In the genomic region with DNA sequence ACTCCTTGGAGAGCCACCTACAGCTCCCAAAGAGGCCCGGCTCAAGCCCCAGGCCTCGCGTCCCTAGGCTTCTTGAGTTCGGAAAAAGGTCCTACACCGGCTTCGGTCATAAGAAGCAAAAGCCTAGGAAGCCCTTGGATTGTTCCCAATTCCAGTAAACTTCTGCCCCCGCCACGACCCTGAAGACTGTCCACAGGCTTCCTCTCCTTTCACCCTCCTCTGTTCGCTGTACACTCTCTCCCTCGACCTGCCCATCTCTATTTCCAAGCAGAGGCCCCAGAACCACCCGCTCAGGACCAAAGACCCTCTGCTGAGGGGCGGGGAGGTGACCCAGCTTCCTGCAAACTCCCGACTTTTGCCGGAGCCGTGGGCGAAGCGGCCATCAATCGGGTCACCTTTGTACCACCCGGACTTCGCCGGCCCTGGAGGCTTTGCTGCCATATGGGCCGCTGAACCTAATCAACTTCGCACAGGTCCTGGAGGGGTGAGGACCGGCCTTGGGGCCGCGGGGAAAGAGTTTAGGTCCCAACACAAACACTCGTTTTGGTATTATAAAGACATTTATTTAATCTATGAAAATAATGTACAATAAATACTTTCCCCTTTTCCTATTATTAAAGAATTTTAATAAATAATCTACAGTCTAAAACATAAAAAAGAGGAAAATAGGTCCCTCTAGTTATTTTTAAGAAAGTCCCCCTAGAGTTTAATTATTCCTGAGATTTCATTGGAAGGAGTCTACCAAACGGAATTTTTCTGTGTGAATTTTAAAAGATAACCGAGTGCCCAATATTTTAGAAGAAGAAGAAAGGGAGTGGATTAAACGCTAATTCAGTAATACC, we compare ENCODE assay signal across 8 cellular contexts. TPM values are rescaled to one million over a fixed set of nuclear protein-coding genes. Genes with fewer than 3 reads are reported as not detected.
A peak's percentile ranks its signal among the peaks of the same experiment; 100 is the strongest.
DNase-seq lines count a peak whose midpoint lies in the region; ATAC-seq and TF ChIP-seq lines count a peak whose summit lies in the region.

No MANE protein-coding gene starts in this region.

- H3K4me2 ChIP-seq in HCT116 (ENCODE audit: low read length) = peak overlapping the region; percentile 69

- H3K4me3 Mint-ChIP-seq in activated CD8-positive, alpha-beta T cell treated with anti-CD3 and anti-CD28 coated beads for 36 hours = peak overlapping the region; percentile 85
- H3K4me3 Mint-ChIP-seq in progenitor cell of endocrine pancreas (ENCODE audit: low read depth) = peak overlapping the region; percentile 85

- no peaks in the 10 kb centered on the region for H3K9me3 ChIP-seq in HCT116 (ENCODE audit: control insufficient read depth in 1 of 2, insufficient read depth in 1 of 2, low read depth in 1 of 2, low read length in 2 of 2)

- no peak overlapping the region for H2AFZ ChIP-seq in HCT116 (ENCODE audit: low read depth, low read length, poor library complexity, severe bottlenecking)

- no peak for TF ChIP-seq RAD21 in HCT116 (IDR thresholded peaks at IDR 0.05; ENCODE audit: low read depth)

- no peaks in the 10 kb centered on the region for H3K9me2 ChIP-seq in HCT116 (ENCODE audit: insufficient read depth)

- intact Hi-C loops in HCT116 (cut with micrococcal nuclease) = no loop called here
- intact Hi-C loops in activated CD8-positive, alpha-beta T cell treated with anti-CD3 and anti-CD28 coated beads for 36 hours (cut with micrococcal nuclease) = loop anchor here (5.0 kb wide), 1 partner anchor 40 kb away; no protein-coding TSS in a partner anchor

- ATAC-seq in HCT116 = no peak
- no peak for ATAC-seq in activated CD8-positive, alpha-beta T cell treated with anti-CD3 and anti-CD28 coated beads for 36 hours
- no peak for ATAC-seq in HG03095 (IDR thresholded peaks at IDR 0.05; ENCODE audit: unreplicated experiment)
- ATAC-seq in HG03442 (IDR thresholded peaks at IDR 0.05; ENCODE audit: unreplicated experiment) = no peak

- CTCF ChIA-PET in HCT116 (lab: Charles Lee) = no interaction called here
- CTCF ChIA-PET in activated CD8-positive, alpha-beta T cell treated with anti-CD3 and anti-CD28 coated beads for 36 hours (lab: Charles Lee) = interaction anchor here (0.7 to 1.5 kb wide), 3 partner anchors 29 to 191 kb away, joined by 3 to 4 read pairs (median 4); no protein-coding TSS in a partner anchor

- H3K27ac Mint-ChIP-seq in activated CD8-positive, alpha-beta T cell treated with anti-CD3 and anti-CD28 coated beads for 36 hours = peak overlapping the region; percentile 97
- H3K27ac Mint-ChIP-seq in progenitor cell of endocrine pancreas = peak overlapping the region; percentile 96

- no peaks in the 10 kb centered on the region for H3K27me3 ChIP-seq in HCT116 (ENCODE audit: insufficient read depth, low read length)

- RAD21 ChIA-PET in HCT116 (lab: Charles Lee; ENCODE audit: low non-redundant PET in 1 of 2, low total read pairs in 2 of 2, uncharacterized antibody in 2 of 2, unreplicated experiment in 2 of 2) = no interaction called here

- H3K79me2 ChIP-seq in HCT116 (ENCODE audit: insufficient read depth, low read length) = no peaks in the 10 kb centered on the region

- peaks cover 9% of the 10 kb centered on the region for H3K36me3 Mint-ChIP-seq in activated CD8-positive, alpha-beta T cell treated with anti-CD3 and anti-CD28 coated beads for 36 hours (ENCODE audit: low read depth)
- H3K36me3 Mint-ChIP-seq in progenitor cell of endocrine pancreas (ENCODE audit: insufficient read depth) = peaks cover 4% of the 10 kb centered on the region

- DNase-seq in HCT116 (ENCODE audit: low read depth, low spot score) (no peak), fibroblast of pulmonary artery (ENCODE audit: low read depth) (peak; percentile 51), progenitor cell of endocrine pancreas (ENCODE audit: low spot score, unreplicated experiment) (no peak), OCI-M2 (lab: John Stamatoyannopoulos, UW; ENCODE audit: unreplicated experiment) (no peak)
- DNase-seq in activated CD8-positive, alpha-beta T cell treated with anti-CD3 and anti-CD28 coated beads for 36 hours = peak; percentile 41
- DNase-seq in stimulated activated naive CD4-positive, alpha-beta T cell treated with Interleukin-2 at 50 U/mL for 16 hours (lab: John Stamatoyannopoulos, UW) = no peak

- BruUV-seq in HCT116 (replicated peaks; lab: Mats Ljungman, UMichigan) = TSS peak; percentile 85

- peaks cover 4 to 15% of the 10 kb centered on the region in 2 experiments for H3K4me1 ChIP-seq in HCT116 (ENCODE audit: control insufficient read depth in 1 of 2, insufficient read depth in 2 of 2, low read length in 2 of 2)

- no peaks in the 10 kb centered on the region for H3K9me3 Mint-ChIP-seq in activated CD8-positive, alpha-beta T cell treated with anti-CD3 and anti-CD28 coated beads for 36 hours
- no peaks in the 10 kb centered on the region for H3K9me3 Mint-ChIP-seq in progenitor cell of endocrine pancreas (ENCODE audit: low read depth)

- H4K20me1 ChIP-seq in HCT116 (ENCODE audit: insufficient read depth) = no peaks in the 10 kb centered on the region

- H3K9ac ChIP-seq in HCT116 (ENCODE audit: low read length) = peak overlapping the region; percentile 63

- H3K4me3 ChIP-seq in HCT116 (replicated peaks in 1 of 2; ENCODE audit: low read depth in 1 of 2, low read length in 2 of 2) = peak overlapping the region; percentile 49 to 59
- peak overlapping the region; percentile 80 for H3K4me3 ChIP-seq in fibroblast of pulmonary artery (replicated peaks; ENCODE audit: low read depth, low read length)

- peak overlapping the region; percentile 51; the same call in 1 of the 2 replicates for H3K27ac ChIP-seq in HCT116 (ENCODE audit: low read depth, low read length)

- H3K36me3 ChIP-seq in HCT116 (ENCODE audit: control insufficient read depth in 1 of 2, insufficient read depth in 2 of 2, low read length in 2 of 2) = no peaks in the 10 kb centered on the region

- peaks cover 1% of the 10 kb centered on the region for H3K27me3 Mint-ChIP-seq in activated CD8-positive, alpha-beta T cell treated with anti-CD3 and anti-CD28 coated beads for 36 hours
- peaks cover 76% of the 10 kb centered on the region for H3K27me3 Mint-ChIP-seq in progenitor cell of endocrine pancreas

- POLR2A ChIA-PET in HCT116 (lab: Charles Lee) = no interaction called here
- POLR2A ChIA-PET in activated CD8-positive, alpha-beta T cell treated with anti-CD3 and anti-CD28 coated beads for 36 hours (lab: Charles Lee) = interaction anchor here (0.6 to 1.9 kb wide), 6 partner anchors 14 to 350 kb away, joined by 3 to 5 read pairs (median 4); no protein-coding TSS in a partner anchor

- peaks cover 24% of the 10 kb centered on the region for H3K4me1 Mint-ChIP-seq in activated CD8-positive, alpha-beta T cell treated with anti-CD3 and anti-CD28 coated beads for 36 hours (ENCODE audit: low read depth)
- peaks cover 32% of the 10 kb centered on the region for H3K4me1 Mint-ChIP-seq in progenitor cell of endocrine pancreas (ENCODE audit: low read depth)

- no peak for TF ChIP-seq CTCF in HCT116 (IDR thresholded peaks at IDR 0.05 in 2 of 3, conservative IDR thresholded peaks at IDR 0.05 in 1 of 3; ENCODE audit: borderline replicate concordance in 1 of 3, insufficient read depth in 1 of 3, low read depth in 2 of 3, low read length in 2 of 3)
- no peak for TF ChIP-seq CTCF in activated CD8-positive, alpha-beta T cell treated with anti-CD3 and anti-CD28 coated beads for 36 hours (IDR thresholded peaks at IDR 0.05)
- no peak for TF ChIP-seq CTCF in fibroblast of pulmonary artery (IDR thresholded peaks at IDR 0.05; ENCODE audit: low read length, missing control alignments)
- no peak for TF ChIP-seq CTCF in progenitor cell of endocrine pancreas (IDR thresholded peaks at IDR 0.05; ENCODE audit: unreplicated experiment)

- no peak for TF ChIP-seq POLR2A in HCT116 (IDR thresholded peaks at IDR 0.05; ENCODE audit: borderline replicate concordance, extremely low read depth, insufficient read depth, insufficient read length)

TF ChIP-seq in HCT116, 20 proteins besides CTCF, POLR2A, EP300 and RAD21 (continues in another document):
- no peak for TF ChIP-seq YY1 (IDR thresholded peaks at IDR 0.05; ENCODE audit: extremely low read depth, insufficient replicate concordance, low read depth, low read length)
- TF ChIP-seq, protein P1, sequence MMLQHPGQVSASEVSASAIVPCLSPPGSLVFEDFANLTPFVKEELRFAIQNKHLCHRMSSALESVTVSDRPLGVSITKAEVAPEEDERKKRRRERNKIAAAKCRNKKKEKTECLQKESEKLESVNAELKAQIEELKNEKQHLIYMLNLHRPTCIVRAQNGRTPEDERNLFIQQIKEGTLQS (IDR thresholded peaks at IDR 0.05) = no peak
- TF ChIP-seq EZH2 (IDR thresholded peaks at IDR 0.05) = no peak
- no peak for TF ChIP-seq CBX3 (IDR thresholded peaks at IDR 0.05; ENCODE audit: low read depth)
- no peak for TF ChIP-seq SIN3A (IDR thresholded peaks at IDR 0.05; ENCODE audit: low read depth)
- no peak for TF ChIP-seq SP1 (IDR thresholded peaks at IDR 0.05; ENCODE audit: low read depth)

RNA-seq across cellular contexts. Expression of a gene that starts 2.6 kb away (rescaled TPM):
- total RNA-seq in HCT116 (2021; ENCODE audit: unreplicated experiment) = 2.0 TPM
- polyA plus RNA-seq in HCT116 (2012) = 0.95 and 1.1 TPM in 2 replicates
- 10 to 100 TPM; 12.6 to 13.0 TPM for total RNA-seq in activated CD8-positive, alpha-beta T cell treated with anti-CD3 and anti-CD28 coated beads for 36 hours
- 15.2 and 19.8 TPM in 2 replicates for total RNA-seq in progenitor cell of endocrine pancreas

RNA-seq across cellular contexts. Expression of a gene that starts 11.5 kb away (rescaled TPM):
- total RNA-seq in HCT116 (2021; ENCODE audit: unreplicated experiment) (not detected), progenitor cell of endocrine pancreas (0.96 and 2.2 TPM in 2 replicates)
- polyA plus RNA-seq in HCT116 (2012) = not detected in 2 replicates
- total RNA-seq in activated CD8-positive, alpha-beta T cell treated with anti-CD3 and anti-CD28 coated beads for 36 hours = not detected

RNA-seq across cellular contexts. Expression of a gene that starts 35.8 kb away (rescaled TPM):
- total RNA-seq in HCT116 (2021; ENCODE audit: unreplicated experiment) (11.3 TPM), progenitor cell of endocrine pancreas (3.4 and 6.0 TPM in 2 replicates)
- polyA plus RNA-seq in HCT116 (2012) = 3.2 and 4.2 TPM in 2 replicates
- 1 to 10 TPM; 1.7 to 2.0 TPM for total RNA-seq in activated CD8-positive, alpha-beta T cell treated with anti-CD3 and anti-CD28 coated beads for 36 hours

RNA-seq across cellular contexts. Expression of a gene that starts 47.7 kb away (rescaled TPM):
- 19.8 TPM for total RNA-seq in HCT116 (2021; ENCODE audit: unreplicated experiment)
- 4.7 and 6.0 TPM in 2 replicates for polyA plus RNA-seq in HCT116 (2012)
- total RNA-seq in activated CD8-positive, alpha-beta T cell treated with anti-CD3 and anti-CD28 coated beads for 36 hours = 1 to 10 TPM; 1.4 to 2.0 TPM
- 19.4 and 32.1 TPM in 2 replicates for total RNA-seq in progenitor cell of endocrine pancreas

RNA-seq across cellular contexts. Expression of a gene that starts 51.2 kb away (rescaled TPM):
- total RNA-seq in HCT116 (2021; ENCODE audit: unreplicated experiment) (19.8 TPM), progenitor cell of endocrine pancreas (2.1 and 5.6 TPM in 2 replicates)
- 6.5 and 12.0 TPM in 2 replicates for polyA plus RNA-seq in HCT116 (2012)
- not detected for total RNA-seq in activated CD8-positive, alpha-beta T cell treated with anti-CD3 and anti-CD28 coated beads for 36 hours

Comparison
In these comparisons a context has a peak if more than half of its experiments do, and no peak if none do; other contexts are left out.
1. DNase-seq: peak in activated CD8-positive, alpha-beta T cell treated with anti-CD3 and anti-CD28 coated beads for 36 hours (single experiment) and fibroblast of pulmonary artery (single experiment); none in HCT116 (single experiment), progenitor cell of endocrine pancreas (single experiment), stimulated activated naive CD4-positive, alpha-beta T cell treated with Interleukin-2 at 50 U/mL for 16 hours (single experiment) and OCI-M2 (single experiment).